ENCODE assay signal across 8 cellular contexts in the genomic region with DNA sequence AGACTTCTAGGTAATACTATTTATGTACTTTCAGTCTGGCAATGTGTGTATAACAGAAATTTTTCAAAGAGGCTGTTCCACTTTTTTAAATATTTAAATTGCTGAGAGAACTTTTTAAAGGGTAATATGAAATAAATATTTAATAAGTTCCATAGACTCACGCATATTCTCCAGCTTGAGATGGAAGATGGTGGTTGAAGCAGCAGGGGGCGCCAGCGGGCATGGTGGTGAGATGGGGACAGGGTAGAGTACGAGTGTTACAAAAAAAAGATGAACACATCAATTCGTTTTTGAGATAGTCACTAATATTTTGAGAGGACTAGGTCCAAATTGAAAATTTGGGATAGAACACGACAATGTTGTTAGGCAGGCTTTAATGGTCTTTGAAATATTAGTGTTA.
DNase-seq lines count a peak whose midpoint lies in the region; ATAC-seq and TF ChIP-seq lines count a peak whose summit lies in the region.

No MANE protein-coding gene starts in this region.

- peak; percentile 67 for DNase-seq in D341Med (ENCODE audit: low spot score)
- DNase-seq in HCT116 (ENCODE audit: low read depth, low spot score), result peak; percentile 37
- peak; percentile 72 for DNase-seq in NOMO-1 treated with DMSO at 0.1 percent for 48 hours (lab: John Stamatoyannopoulos, UW; ENCODE audit: unreplicated experiment)
- DNase-seq in activated T-cell treated with anti-CD3 and anti-CD28 coated beads for 4 hours, result peak; percentile 51
- DNase-seq in Right ventricle myocardium superior, result peak; percentile 87
- peak; percentile 66 for DNase-seq in stimulated activated CD4-positive, alpha-beta T cell treated with anti-CD3 and anti-CD28 coated beads, Interleukin-1b, Interleukin-23, amount 100 ng/mL, for 48 hours
- DNase-seq in neuronal stem cell (ENCODE audit: low spot score), result no peak
- no peak for DNase-seq in NCI-H446 treated with DMSO at 0.1 percent for 48 hours (lab: John Stamatoyannopoulos, UW)

- H4K8ac ChIP-seq in neuronal stem cell (ENCODE audit: low read depth, low read length), result no peak overlapping the region

- no peak overlapping the region for H3K4me2 ChIP-seq in HCT116 (ENCODE audit: low read length)
- H3K4me2 ChIP-seq in neuronal stem cell (ENCODE audit: insufficient read depth, low read length, poor library complexity, severe bottlenecking), result no peak overlapping the region

- RAD21 ChIA-PET in HCT116 (lab: Charles Lee; ENCODE audit: low non-redundant PET in 1 of 2, low total read pairs in 2 of 2, uncharacterized antibody in 2 of 2, unreplicated experiment in 2 of 2), result interaction anchor here in 1 of 2 experiments (0.7 kb wide), 1 partner anchor 1357 kb away, joined by 3 read pairs; no protein-coding TSS in a partner anchor

- H4K91ac ChIP-seq in neuronal stem cell (ENCODE audit: low read depth, low read length, poor library complexity), result no peak overlapping the region

- no peaks in the 10 kb centered on the region for H4K20me1 ChIP-seq in HCT116 (ENCODE audit: insufficient read depth)

- H2AFZ ChIP-seq in HCT116 (ENCODE audit: low read depth, low read length, poor library complexity, severe bottlenecking), result no peak overlapping the region
- H2AFZ ChIP-seq in neuronal stem cell (ENCODE audit: low read length), result no peak overlapping the region

- H3K4me3 ChIP-seq in HCT116 (replicated peaks in 1 of 2; ENCODE audit: low read depth in 1 of 2, low read length in 2 of 2) (no peak overlapping the region), neuronal stem cell (ENCODE audit: low read length in 2 of 2) (no peak overlapping the region)

- TF ChIP-seq RAD21 in HCT116 (IDR thresholded peaks at IDR 0.05; ENCODE audit: low read depth), result peak; percentile 57

- no peaks in the 10 kb centered on the region for H3K9me2 ChIP-seq in HCT116 (ENCODE audit: insufficient read depth)

- H3K4me1 ChIP-seq in HCT116 (ENCODE audit: control insufficient read depth in 1 of 2, insufficient read depth in 2 of 2, low read length in 2 of 2), result no peaks in the 10 kb centered on the region
- no peaks in the 10 kb centered on the region for H3K4me1 ChIP-seq in neuronal stem cell (ENCODE audit: control insufficient read depth in 2 of 2, insufficient read depth in 1 of 2, low read depth in 1 of 2, low read length in 2 of 2)

- H3K4ac ChIP-seq in neuronal stem cell (ENCODE audit: low read length), result no peak overlapping the region

- POLR2A ChIA-PET in HCT116 (lab: Charles Lee), result interaction anchor here (0.6 kb wide), 1 partner anchor 80 kb away, joined by 3 read pairs; the partner anchor contains the start of gene RNF146

- no peak overlapping the region for H2BK120ac ChIP-seq in neuronal stem cell (ENCODE audit: low read depth, low read length)

- WGBS in neuronal stem cell (ENCODE audit: extremely low coverage in 2 of 2, insufficient read length in 2 of 2, insufficient replicate concordance in 1 of 2), 2 donors, result no CpG with 5 or more reads among the region's 6 CpGs

- intact Hi-C loops in HCT116 (cut with micrococcal nuclease), result loop anchor here (2.0 kb wide), 1 partner anchor 352 kb away; no protein-coding TSS in a partner anchor
- intact Hi-C loops in Right ventricle myocardium superior (cut with DNase I), result no loop called here

- H3K9me3 ChIP-seq in HCT116 (ENCODE audit: control insufficient read depth in 1 of 2, insufficient read depth in 1 of 2, low read depth in 1 of 2, low read length in 2 of 2), result no peaks in the 10 kb centered on the region
- no peaks in the 10 kb centered on the region for H3K9me3 ChIP-seq in neuronal stem cell (replicated peaks in 1 of 2; ENCODE audit: control insufficient read depth in 2 of 2, insufficient read depth in 1 of 2, low read depth in 1 of 2, low read length in 2 of 2)

- no peak overlapping the region for H3K23ac ChIP-seq in neuronal stem cell (ENCODE audit: low read depth, low read length, poor library complexity)

- H3K9ac ChIP-seq in HCT116 (ENCODE audit: low read length) (no peak overlapping the region), neuronal stem cell (ENCODE audit: low read depth, low read length, poor library complexity) (no peak overlapping the region)

- H3K18ac ChIP-seq in neuronal stem cell (ENCODE audit: low read length), result no peak overlapping the region

- ATAC-seq in HCT116 (peak; percentile 88), Right ventricle myocardium superior (ENCODE audit: poor library complexity) (peak; percentile 65)

- no peak overlapping the region for H2BK15ac ChIP-seq in neuronal stem cell (ENCODE audit: low read length)

- CTCF ChIA-PET in HCT116 (lab: Charles Lee), result interaction anchor here (0.6 to 3.5 kb wide), 19 partner anchors 9 to 1213 kb away, joined by 3 to 28 read pairs (median 5); partner anchors contain the start of gene RNF146

- no peaks in the 10 kb centered on the region for H3K79me2 ChIP-seq in HCT116 (ENCODE audit: insufficient read depth, low read length)

- TF ChIP-seq CTCF in HCT116 (IDR thresholded peaks at IDR 0.05 in 2 of 3, conservative IDR thresholded peaks at IDR 0.05 in 1 of 3; ENCODE audit: borderline replicate concordance in 1 of 3, insufficient read depth in 1 of 3, low read depth in 2 of 3, low read length in 2 of 3), result peak; percentile 40 to 80 (median 73); a peak in 5 of 6 replicates

- H3K36me3 ChIP-seq in HCT116 (ENCODE audit: control insufficient read depth in 1 of 2, insufficient read depth in 2 of 2, low read length in 2 of 2) (no peaks in the 10 kb centered on the region), neuronal stem cell (replicated peaks in 1 of 2; ENCODE audit: control insufficient read depth in 2 of 2, insufficient read depth in 2 of 2, low read length in 2 of 2) (no peaks in the 10 kb centered on the region)

- TF ChIP-seq POLR2A in HCT116 (IDR thresholded peaks at IDR 0.05; ENCODE audit: borderline replicate concordance, extremely low read depth, insufficient read depth, insufficient read length), result no peak

- BruUV-seq in HCT116 (replicated peaks; lab: Mats Ljungman, UMichigan), result no TSS peak

- no peak overlapping the region for H2BK12ac ChIP-seq in neuronal stem cell (ENCODE audit: low read length)

- no peaks in the 10 kb centered on the region for H3K79me1 ChIP-seq in neuronal stem cell (ENCODE audit: low read depth, low read length)

- no peak overlapping the region for H2AK5ac ChIP-seq in neuronal stem cell (ENCODE audit: low read depth, low read length)

- no peak overlapping the region for H3K27ac ChIP-seq in HCT116 (ENCODE audit: low read depth, low read length)
- H3K27ac ChIP-seq in neuronal stem cell (replicated peaks; ENCODE audit: low read length), result no peak overlapping the region

- H3K27me3 ChIP-seq in HCT116 (ENCODE audit: insufficient read depth, low read length) (no peaks in the 10 kb centered on the region), neuronal stem cell (ENCODE audit: control insufficient read depth in 3 of 3, insufficient read depth in 3 of 3, low read depth in 1 of 3, low read length in 3 of 3) (no peaks in the 10 kb centered on the region)

- H2BK5ac ChIP-seq in neuronal stem cell (ENCODE audit: low read length), result no peak overlapping the region

- no peak overlapping the region for H3K14ac ChIP-seq in neuronal stem cell (ENCODE audit: low read length)

TF ChIP-seq in HCT116, 20 proteins besides CTCF, POLR2A, EP300 and RAD21:
- TF ChIP-seq ZNF274 (IDR thresholded peaks at IDR 0.05; ENCODE audit: low read depth, low read length) (no peak), SIN3A (IDR thresholded peaks at IDR 0.05; ENCODE audit: low read depth) (no peak), REST (IDR thresholded peaks at IDR 0.05; ENCODE audit: low read depth) (no peak), ELF1 (IDR thresholded peaks at IDR 0.05; ENCODE audit: borderline replicate concordance, low read depth) (no peak), JUND (IDR thresholded peaks at IDR 0.05) (no peak), EZH2phosphoT487 (IDR thresholded peaks at IDR 0.05; ENCODE audit: borderline replicate concordance) (no peak)

Comparison
In these comparisons a context has a peak if more than half of its experiments do, and no peak if none do; other contexts are left out.
1. DNase-seq: peak in D341Med (single experiment), HCT116 (single experiment), NOMO-1 treated with DMSO at 0.1 percent for 48 hours (single experiment), activated T-cell treated with anti-CD3 and anti-CD28 coated beads for 4 hours (single experiment), Right ventricle myocardium superior (single experiment) and stimulated activated CD4-positive, alpha-beta T cell treated with anti-CD3 and anti-CD28 coated beads, Interleukin-1b, Interleukin-23, amount 100 ng/mL, for 48 hours (single experiment); none in neuronal stem cell (single experiment) and NCI-H446 treated with DMSO at 0.1 percent for 48 hours (single experiment).